13 cellular contexts compared by ENCODE assay signal in the genomic region with DNA sequence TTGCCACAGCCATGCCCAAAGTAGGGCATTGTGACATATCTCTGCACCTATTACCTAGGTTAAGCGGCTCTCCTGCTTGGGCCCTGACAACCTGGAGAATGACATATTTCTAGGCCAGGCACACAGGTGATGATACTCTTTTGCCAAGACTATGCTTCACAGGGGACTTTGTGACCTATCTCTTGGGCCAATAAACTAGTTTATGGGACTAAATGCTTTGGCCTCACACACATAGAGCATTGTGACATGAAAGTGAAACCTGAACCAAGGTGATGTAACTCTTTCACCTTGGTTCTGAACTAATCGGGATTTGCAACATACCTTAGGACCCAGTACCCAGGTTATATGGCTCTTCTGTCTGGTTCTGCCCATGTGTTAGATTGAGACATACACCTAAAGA. TPM values are rescaled to one million over a fixed set of nuclear protein-coding genes. Genes with fewer than 3 reads are reported as not detected.
"Had no signal": no experiment of that assay in that cellular context is flagged by ENCODE, and none has a peak within 500 bp of the region (broad histone marks: within the 10 kb centered on the region; RNA-seq: fewer than 3 reads in every experiment).

No MANE protein-coding gene starts in this region.

RNA-seq across cellular contexts. Expression of a gene that starts 19.0 kb away (rescaled TPM):
- total RNA-seq: stomach, subcutaneous adipose tissue, temporal lobe, thoracic aorta, thyroid gland, tibial nerve, transverse colon, upper lobe of left lung, upper lobe of right lung, ureter, urinary bladder, uterus, vagina had no signal
